ENCODE assay signal across 1 cellular context in the genomic region with DNA sequence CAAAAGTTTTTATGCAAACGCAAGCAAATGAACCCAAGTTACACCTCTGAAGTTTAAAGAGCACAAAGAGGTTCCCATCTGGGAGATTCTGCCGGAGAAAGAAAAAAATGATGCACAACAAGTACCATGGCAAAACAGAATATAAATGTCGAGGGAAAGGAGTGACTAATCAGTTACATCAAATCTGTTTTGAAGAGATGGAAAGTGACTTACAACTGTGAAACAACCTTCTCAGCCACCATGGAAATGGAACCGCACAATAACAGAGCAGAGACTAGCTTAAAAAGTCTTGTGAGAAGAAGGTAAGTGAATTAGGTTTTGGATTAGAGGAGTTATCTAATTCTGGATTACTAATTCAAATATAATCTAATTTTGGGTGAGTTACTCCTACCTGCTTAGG.
TF ChIP-seq lines count a peak whose summit lies in the region.

No MANE protein-coding gene starts in this region.

TF ChIP-seq in GM23338, 12 proteins besides CTCF, POLR2A, EP300 and RAD21 (continued from another document):
- TF ChIP-seq REST (IDR thresholded peaks at IDR 0.05; ENCODE audit: unreplicated experiment) (no peak), ZNF331 (CRISPR knock-in tag; IDR thresholded peaks at IDR 0.05; ENCODE audit: low read depth) (no peak), EZH2 (IDR thresholded peaks at IDR 0.05; ENCODE audit: low read depth, unreplicated experiment) (no peak), NANOG (IDR thresholded peaks at IDR 0.05; ENCODE audit: borderline replicate concordance) (no peak), JUNB (IDR thresholded peaks at IDR 0.05; ENCODE audit: unreplicated experiment) (no peak), STAT1 (IDR thresholded peaks at IDR 0.05; ENCODE audit: unreplicated experiment) (no peak)
